ENCODE assay signal across 8 cellular contexts in the genomic region with DNA sequence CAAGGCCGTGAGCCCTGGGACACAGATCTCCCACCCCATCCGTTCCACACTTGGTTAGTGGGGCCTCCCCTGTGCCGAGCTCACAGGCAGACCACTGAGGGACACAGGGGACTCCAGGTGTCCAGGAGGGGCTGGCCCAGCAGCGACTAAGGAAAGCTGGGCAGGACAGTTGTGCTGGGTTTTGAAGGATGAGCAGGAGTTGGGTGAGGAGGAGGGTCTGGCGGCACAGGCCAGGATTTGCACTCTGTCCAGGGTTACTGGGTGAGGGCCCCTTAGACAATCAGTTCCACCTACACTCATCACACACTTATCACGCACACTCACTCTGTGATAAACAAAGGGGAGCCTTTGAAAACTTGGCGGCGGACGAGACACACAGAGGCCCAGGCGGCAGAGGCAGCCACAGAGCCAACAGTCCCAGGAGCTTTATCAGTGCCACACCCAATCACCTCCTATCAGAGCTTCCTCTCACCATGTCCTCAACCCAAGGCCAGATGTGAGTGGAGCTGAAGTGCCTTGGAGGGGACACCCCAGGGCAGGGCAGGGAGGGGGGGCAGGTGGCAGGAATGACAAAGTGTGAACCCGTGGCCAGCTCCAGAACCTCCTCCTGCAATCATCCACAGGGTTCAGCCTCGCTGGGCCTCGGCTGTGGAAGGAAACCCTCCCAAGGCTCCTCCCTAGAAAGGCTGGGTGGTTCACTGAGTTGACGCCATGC. TPM values are rescaled to one million over a fixed set of nuclear protein-coding genes. Genes with fewer than 3 reads are reported as not detected.
DNase-seq lines count a peak whose midpoint lies in the region; ATAC-seq and TF ChIP-seq lines count a peak whose summit lies in the region.

No MANE protein-coding gene starts in this region.

- H3K27me3 ChIP-seq in CD8-positive, alpha-beta memory T cell (ENCODE audit: insufficient read depth, low read length, poor library complexity, severe bottlenecking), result no peaks in the 10 kb centered on the region
- H3K27me3 ChIP-seq in vagina (no peaks in the 10 kb centered on the region), prostate gland (replicated peaks; ENCODE audit: insufficient read depth) (no peaks in the 10 kb centered on the region)

- peak overlapping the region; percentile 89 to 96 (median 92) for H3K4me3 Mint-ChIP-seq in CD8-positive, alpha-beta memory T cell
- H3K4me3 Mint-ChIP-seq in mesothelial cell of epicardium, result no peak overlapping the region

- H3K36me3 ChIP-seq in CD8-positive, alpha-beta memory T cell (ENCODE audit: insufficient read depth, low read length), result peaks cover 5% of the 10 kb centered on the region
- no peaks in the 10 kb centered on the region for H3K36me3 ChIP-seq in vagina
- H3K36me3 ChIP-seq in prostate gland, result no peaks in the 10 kb centered on the region

- peak overlapping the region; percentile 87 for H3K27ac ChIP-seq in CD8-positive, alpha-beta memory T cell (ENCODE audit: low read depth, low read length)
- H3K27ac ChIP-seq in vagina (peak overlapping the region; percentile 95), prostate gland (peak overlapping the region in 1 of 2 donors; percentile 70)

- intact Hi-C loops in vagina (cut with DNase I) (no loop called here), prostate gland (cut with DNase I) (loop anchor here (10.0 kb wide), 1 partner anchor 426 kb away; a partner anchor contains a TSS)

- WGBS in prostate gland, result 84% methylated on average over 14 of the region's 14 CpGs

- no peaks in the 10 kb centered on the region for H3K9me3 ChIP-seq in CD8-positive, alpha-beta memory T cell (ENCODE audit: low read length)
- no peaks in the 10 kb centered on the region for H3K9me3 ChIP-seq in vagina
- no peaks in the 10 kb centered on the region for H3K9me3 ChIP-seq in prostate gland

- POLR2A ChIA-PET in CD8-positive, alpha-beta memory T cell (lab: Charles Lee), result interaction anchor here (0.5 to 2.8 kb wide), 4 partner anchors 12 to 254 kb away, joined by 3 to 23 read pairs (median 6); a partner anchor contains a TSS

- H3K27ac Mint-ChIP-seq in CD8-positive, alpha-beta memory T cell, result peak overlapping the region; percentile 95 to 100 (median 98)
- peak overlapping the region; percentile 12 for H3K27ac Mint-ChIP-seq in mesothelial cell of epicardium

- peaks cover 74 to 91% (median 85%) of the 10 kb centered on the region in 3 donors for H3K4me1 Mint-ChIP-seq in CD8-positive, alpha-beta memory T cell
- peaks cover 52% of the 10 kb centered on the region for H3K4me1 Mint-ChIP-seq in mesothelial cell of epicardium

- peaks cover 0 to 21% (median 0%) of the 10 kb centered on the region in 3 donors for H3K36me3 Mint-ChIP-seq in CD8-positive, alpha-beta memory T cell
- H3K36me3 Mint-ChIP-seq in mesothelial cell of epicardium, result no peaks in the 10 kb centered on the region

- H3K9me3 Mint-ChIP-seq in CD8-positive, alpha-beta memory T cell, result no peaks in the 10 kb centered on the region
- H3K9me3 Mint-ChIP-seq in mesothelial cell of epicardium, result no peaks in the 10 kb centered on the region

- peaks cover 84% of the 10 kb centered on the region for H3K4me1 ChIP-seq in CD8-positive, alpha-beta memory T cell (ENCODE audit: insufficient read depth, low read length)
- H3K4me1 ChIP-seq in vagina (peaks cover 95% of the 10 kb centered on the region), prostate gland (replicated peaks) (peaks cover 26% of the 10 kb centered on the region)

- TF ChIP-seq CTCF in mesothelial cell of epicardium (IDR thresholded peaks at IDR 0.05; ENCODE audit: unreplicated experiment), result no peak
- no peak for TF ChIP-seq CTCF in vagina (IDR thresholded peaks at IDR 0.05)
- no peak for TF ChIP-seq CTCF in prostate gland (IDR thresholded peaks at IDR 0.05)

- TF ChIP-seq POLR2A in vagina (IDR thresholded peaks at IDR 0.05), result no peak
- TF ChIP-seq POLR2A in prostate gland (IDR thresholded peaks at IDR 0.05), result no peak

- CTCF ChIA-PET in CD8-positive, alpha-beta memory T cell (lab: Charles Lee), result interaction anchor here (1.0 to 8.8 kb wide), 6 partner anchors 9 to 29 kb away, joined by 4 to 108 read pairs (median 6); a partner anchor contains a TSS

- H3K27me3 Mint-ChIP-seq in CD8-positive, alpha-beta memory T cell, result no peaks in the 10 kb centered on the region
- H3K27me3 Mint-ChIP-seq in mesothelial cell of epicardium (ENCODE audit: low read depth), result no peaks in the 10 kb centered on the region

- H3K4me3 ChIP-seq in CD8-positive, alpha-beta memory T cell (ENCODE audit: low read length), result peak overlapping the region; percentile 93
- H3K4me3 ChIP-seq in vagina (peak overlapping the region in 1 of 2 donors; percentile 27), prostate gland (no peak overlapping the region)

- peak; percentile 4 for ATAC-seq in HG02870 (IDR thresholded peaks at IDR 0.05; ENCODE audit: unreplicated experiment)

- DNase-seq in CD8-positive, alpha-beta memory T cell, result peak; percentile 32 to 73 (median 50)
- DNase-seq in activated CD8-positive, alpha-beta memory T cell treated with anti-CD3 and anti-CD28 coated beads, Interleukin-2, amount 50 U/mL, for 48 hours, result peak; percentile 76
- DNase-seq in mesothelial cell of epicardium (ENCODE audit: low spot score in 2 of 2, unreplicated experiment in 2 of 2), result no peak
- no peak for DNase-seq in vagina (ENCODE audit: extremely low spot score in 2 of 2)
- no peak for DNase-seq in prostate gland (ENCODE audit: low spot score)
- DNase-seq in HuH-7.5 (ENCODE audit: low spot score), result no peak
- no peak for DNase-seq in NOMO-1 (lab: John Stamatoyannopoulos, UW; ENCODE audit: unreplicated experiment in 2 of 2)

RNA-seq across cellular contexts. Expression of a gene that starts 26.6 kb away (rescaled TPM):
- total RNA-seq in CD8-positive, alpha-beta memory T cell, result 10 to 100 TPM; 84.9 to 87.3 TPM
- polyA plus RNA-seq in CD8-positive, alpha-beta memory T cell, result 163 TPM
- total RNA-seq in mesothelial cell of epicardium (45.7 to 47.4 TPM (median 46.2 TPM) in 3 replicates), vagina (60.9 TPM), prostate gland (10 to 100 TPM; 65.6 to 70.1 TPM)

Comparison
In these comparisons a context has a peak if more than half of its experiments do, and no peak if none do; other contexts are left out.
1. DNase-seq: peak in CD8-positive, alpha-beta memory T cell (5 of 5) and activated CD8-positive, alpha-beta memory T cell treated with anti-CD3 and anti-CD28 coated beads, Interleukin-2, amount 50 U/mL, for 48 hours (single experiment); none in mesothelial cell of epicardium (0 of 2), vagina (0 of 2), prostate gland (single experiment), HuH-7.5 (single experiment) and NOMO-1 (0 of 2).